ENCODE assay signal across 14 cellular contexts in the genomic region with DNA sequence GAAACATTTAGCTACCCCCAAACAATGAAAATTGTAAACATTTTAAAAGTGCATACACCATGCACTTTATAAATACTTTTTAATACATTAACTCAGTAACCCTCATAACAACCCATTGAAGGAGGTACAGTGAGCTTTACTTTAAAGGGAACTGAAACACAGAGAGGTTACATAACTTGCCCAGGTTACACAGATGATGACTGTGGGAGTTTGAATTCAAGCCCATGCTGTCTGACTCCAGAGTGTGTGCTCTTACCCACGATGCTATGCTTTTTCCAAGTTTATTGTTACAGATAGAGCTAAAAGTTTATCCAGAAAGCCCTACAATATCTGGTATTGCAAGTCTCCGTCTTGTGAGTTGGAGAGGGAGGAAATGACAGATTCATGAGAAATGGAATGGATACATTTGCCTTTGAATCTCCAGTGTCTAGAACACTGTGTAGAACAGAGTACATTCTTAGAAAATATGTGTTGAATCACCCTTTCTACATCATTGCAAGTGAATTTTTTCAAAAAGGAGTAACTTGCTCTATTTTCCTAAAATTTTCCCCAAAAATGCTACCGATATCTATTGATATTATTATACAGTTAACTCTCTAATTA.
DNase-seq lines count a peak whose midpoint lies in the region; ATAC-seq and TF ChIP-seq lines count a peak whose summit lies in the region.
"Had no signal": no experiment of that assay in that cellular context is flagged by ENCODE, and none has a peak within 500 bp of the region (broad histone marks: within the 10 kb centered on the region; RNA-seq: fewer than 3 reads in every experiment).

No MANE protein-coding gene starts in this region.

- no peaks in the 10 kb centered on the region for H3K9me3 Mint-ChIP-seq in T-helper 2 cell treated with Interferon-gamma antibody and Interleukin-4, amounts not matched to agents 5 μg/mL and 100 μg/mL, for 36 hours
- H3K9me3 Mint-ChIP-seq: activated naive CD4-positive, alpha-beta T cell treated with anti-CD3 and anti-CD28 coated beads, Interleukin-2, amount 50 U/mL, for 24 hours had no signal

- H3K27ac ChIP-seq in brain microvascular endothelial cell (peak overlapping the region; percentile 16), right lobe of liver (no peak overlapping the region)
- H3K27ac ChIP-seq: prostate gland, thyroid gland had no signal

- TF ChIP-seq POLR2A in right lobe of liver (IDR thresholded peaks at IDR 0.05), result no peak

- H3K36me3 Mint-ChIP-seq in T-helper 2 cell treated with Interferon-gamma antibody and Interleukin-4, amounts not matched to agents 5 μg/mL and 100 μg/mL, for 36 hours (ENCODE audit: low read depth), result no peaks in the 10 kb centered on the region
- H3K36me3 Mint-ChIP-seq: activated naive CD4-positive, alpha-beta T cell treated with anti-CD3 and anti-CD28 coated beads, Interleukin-2, amount 50 U/mL, for 24 hours had no signal

- intact Hi-C loops in right lobe of liver (cut with DNase I), result no loop called here

- in situ Hi-C loops in brain microvascular endothelial cell (cut with HindIII; ENCODE audit: low pct_ligation_motif_present, low sequenced_read_pairs), result no loop called here

- H3K4me1 ChIP-seq in right lobe of liver, result no peaks in the 10 kb centered on the region
- H3K4me1 ChIP-seq: prostate gland, thyroid gland had no signal

- TF ChIP-seq CTCF in brain microvascular endothelial cell (IDR thresholded peaks at IDR 0.05; ENCODE audit: low read depth, low read length, missing control alignments) (no peak), right lobe of liver (IDR thresholded peaks at IDR 0.05) (no peak)

- no peaks in the 10 kb centered on the region for H3K9me3 ChIP-seq in right lobe of liver
- H3K9me3 ChIP-seq: prostate gland, thyroid gland had no signal

- H3K4me3 ChIP-seq in brain microvascular endothelial cell (ENCODE audit: low read depth, low read length) (no peak overlapping the region), right lobe of liver (no peak overlapping the region)
- H3K4me3 ChIP-seq: lung, prostate gland, thyroid gland had no signal

- H3K4me1 Mint-ChIP-seq in T-helper 2 cell treated with Interferon-gamma antibody and Interleukin-4, amounts not matched to agents 5 μg/mL and 100 μg/mL, for 36 hours (ENCODE audit: low read depth), result no peaks in the 10 kb centered on the region
- H3K4me1 Mint-ChIP-seq: activated naive CD4-positive, alpha-beta T cell treated with anti-CD3 and anti-CD28 coated beads, Interleukin-2, amount 50 U/mL, for 24 hours had no signal

- H3K27ac Mint-ChIP-seq in T-helper 2 cell treated with Interferon-gamma antibody and Interleukin-4, amounts not matched to agents 5 μg/mL and 100 μg/mL, for 36 hours, result no peak overlapping the region
- H3K27ac Mint-ChIP-seq: activated naive CD4-positive, alpha-beta T cell treated with anti-CD3 and anti-CD28 coated beads, Interleukin-2, amount 50 U/mL, for 24 hours had no signal

- H3K36me3 ChIP-seq in brain microvascular endothelial cell (replicated peaks) (no peaks in the 10 kb centered on the region), right lobe of liver (no peaks in the 10 kb centered on the region)
- H3K36me3 ChIP-seq: prostate gland, thyroid gland had no signal

- DNase-seq in brain microvascular endothelial cell (peak; percentile 28), activated T-cell treated with anti-CD3 and anti-CD28 coated beads for 4 hours (no peak), T-helper 2 cell (no peak), right lobe of liver (no peak)
- no peak for DNase-seq in T-helper 2 cell treated with Interferon-gamma antibody and Interleukin-4, amounts not matched to agents 5 μg/mL and 100 μg/mL, for 36 hours (ENCODE audit: low spot score)
- DNase-seq: activated CD4-positive, alpha-beta T cell treated with anti-CD3 and anti-CD28 coated beads for 1 hour; SIG-M5; thyroid gland had no signal

- H3K27me3 ChIP-seq in brain microvascular endothelial cell (replicated peaks), result no peaks in the 10 kb centered on the region
- H3K27me3 ChIP-seq in right lobe of liver, result no peaks in the 10 kb centered on the region
- H3K27me3 ChIP-seq: thyroid gland had no signal

- 80% methylated on average over 3 of the region's 3 CpGs for WGBS in right lobe of liver (ENCODE audit: insufficient coverage, low coverage, low lambda C conversion rate, missing lambda C conversion rate)

- no peaks in the 10 kb centered on the region for H3K27me3 Mint-ChIP-seq in T-helper 2 cell treated with Interferon-gamma antibody and Interleukin-4, amounts not matched to agents 5 μg/mL and 100 μg/mL, for 36 hours (ENCODE audit: low read depth)
- H3K27me3 Mint-ChIP-seq: activated naive CD4-positive, alpha-beta T cell treated with anti-CD3 and anti-CD28 coated beads, Interleukin-2, amount 50 U/mL, for 24 hours had no signal

- H3K4me3 Mint-ChIP-seq in T-helper 2 cell treated with Interferon-gamma antibody and Interleukin-4, amounts not matched to agents 5 μg/mL and 100 μg/mL, for 36 hours, result no peak overlapping the region
- H3K4me3 Mint-ChIP-seq: activated naive CD4-positive, alpha-beta T cell treated with anti-CD3 and anti-CD28 coated beads, Interleukin-2, amount 50 U/mL, for 24 hours had no signal

- ATAC-seq in GM18861 (IDR thresholded peaks at IDR 0.05; ENCODE audit: unreplicated experiment) (peak; percentile 100), GM21723 (IDR thresholded peaks at IDR 0.05; ENCODE audit: unreplicated experiment) (peak; percentile 77), HG03159 (IDR thresholded peaks at IDR 0.05; ENCODE audit: unreplicated experiment) (peak; percentile 100), right lobe of liver (no peak)

Comparison
In these comparisons a context has a peak if more than half of its experiments do, and no peak if none do; other contexts are left out.
1. ATAC-seq: peak in GM18861 (single experiment), GM21723 (single experiment) and HG03159 (single experiment); none in right lobe of liver (0 of 4).